ENCODE assay signal across 12 cellular contexts in the genomic region with DNA sequence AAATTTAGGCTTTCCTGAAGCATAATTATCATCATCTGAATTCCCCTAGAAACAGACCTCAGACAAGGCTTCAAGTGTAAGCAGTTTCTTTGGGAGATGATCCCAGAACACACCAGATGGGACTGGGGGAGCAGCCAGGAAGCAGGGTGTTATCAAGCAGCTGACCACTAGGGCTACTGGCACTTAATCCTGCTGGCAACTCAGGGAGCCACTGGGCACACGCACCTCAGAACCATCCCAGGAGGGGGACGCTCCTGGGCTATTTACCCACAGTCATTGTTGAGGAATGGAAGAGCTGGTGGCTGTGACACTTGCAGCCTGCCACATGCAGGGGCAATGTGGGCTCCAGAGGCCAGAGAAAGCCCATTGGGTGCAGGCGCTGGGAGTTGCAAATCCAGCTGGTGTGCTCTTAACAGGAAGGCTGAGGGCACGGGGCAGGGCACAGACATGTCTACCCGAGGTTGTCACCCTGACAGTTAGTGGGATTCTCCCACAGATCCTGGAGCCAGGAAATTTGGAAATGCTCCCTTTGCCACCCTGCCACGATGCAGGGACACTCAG. TPM values are rescaled to one million over a fixed set of nuclear protein-coding genes. Genes with fewer than 3 reads are reported as not detected.
DNase-seq lines count a peak whose midpoint lies in the region; ATAC-seq, FAIRE-seq and TF ChIP-seq lines count a peak whose summit lies in the region.
"Had no signal": no experiment of that assay in that cellular context is flagged by ENCODE, and none has a peak within 500 bp of the region (broad histone marks: within the 10 kb centered on the region; RNA-seq: fewer than 3 reads in every experiment).

No MANE protein-coding gene starts in this region.

- H3K9me1 ChIP-seq in keratinocyte (ENCODE audit: control insufficient read depth, extremely low read depth, insufficient read depth, low read length), result no peaks in the 10 kb centered on the region

- peaks cover under 1% of the 10 kb centered on the region for H3K79me2 ChIP-seq in mammary epithelial cell (ENCODE audit: insufficient read depth, low read length)
- H3K79me2 ChIP-seq in keratinocyte (ENCODE audit: control insufficient read depth, insufficient read depth, low read length), result no peaks in the 10 kb centered on the region

- H3K27me3 ChIP-seq in H7 (ENCODE audit: control insufficient read depth, insufficient read depth, low read length), result no peaks in the 10 kb centered on the region
- H3K27me3 ChIP-seq in mammary epithelial cell (ENCODE audit: insufficient read depth, low read length), result no peaks in the 10 kb centered on the region
- no peaks in the 10 kb centered on the region for H3K27me3 ChIP-seq in keratinocyte (ENCODE audit: control insufficient read depth, extremely low read depth, insufficient read depth, low read length)

- H3K9ac ChIP-seq in mammary epithelial cell (ENCODE audit: insufficient read depth, low read length), result no peak overlapping the region
- no peak overlapping the region for H3K9ac ChIP-seq in keratinocyte (ENCODE audit: control insufficient read depth, extremely low read depth, insufficient read depth, low read length)

- H3K4me1 ChIP-seq in mammary epithelial cell (ENCODE audit: insufficient read depth, low read length) (no peaks in the 10 kb centered on the region), keratinocyte (ENCODE audit: control insufficient read depth, extremely low read depth, insufficient read depth, low read length) (peaks cover 3% of the 10 kb centered on the region)
- H3K4me1 ChIP-seq: Caco-2 had no signal

- no TSS peak for BruUV-seq in mammary epithelial cell (replicated peaks; lab: Mats Ljungman, UMichigan)

- no peak overlapping the region for H3K4me3 ChIP-seq in H7 (ENCODE audit: insufficient read depth, low read depth, low read length)
- H3K4me3 ChIP-seq in mammary epithelial cell (replicated peaks in 1 of 3; ENCODE audit: insufficient read depth in 1 of 3, low read depth in 2 of 3, low read length in 3 of 3), result no peak overlapping the region
- H3K4me3 ChIP-seq in keratinocyte (ENCODE audit: control insufficient read depth in 2 of 3, extremely low read depth in 1 of 3, insufficient read depth in 2 of 3, low read depth in 1 of 3, low read length in 3 of 3), result no peak overlapping the region

- H3K27ac ChIP-seq in mammary epithelial cell (ENCODE audit: insufficient read depth, low read depth, low read length) (no peak overlapping the region), keratinocyte (ENCODE audit: control insufficient read depth, insufficient read depth, low read length) (no peak overlapping the region)

- H3K4me1 Mint-ChIP-seq in effector memory CD8-positive, alpha-beta T cell (ENCODE audit: low read depth in 2 of 2), result no peaks in the 10 kb centered on the region
- H3K4me1 Mint-ChIP-seq: activated CD8-positive, alpha-beta memory T cell treated with anti-CD3 and anti-CD28 coated beads, Interleukin-2, amount 10 ng/mL, durations not matched to agents 7 days and 5 days had no signal

- in situ Hi-C loops in mammary epithelial cell (cut with MboI; ENCODE audit: low sequenced_read_pairs in 2 of 2), result no loop called here

- FAIRE-seq in keratinocyte (lab: Jason Lieb, UNC), result no peak

- dilution Hi-C loops in mammary epithelial cell (cut with HindIII; ENCODE audit: low sequenced_read_pairs) (loop anchor here (5.0 kb wide), 1 partner anchor 76 kb away; no protein-coding TSS in a partner anchor), keratinocyte (cut with MboI; ENCODE audit: extremely low pct_ligation_motif_present, low sequenced_read_pairs) (no loop called here)

- CTCF ChIA-PET in mammary epithelial cell (lab: Charles Lee; ENCODE audit: low non-redundant PET), result no interaction called here

- H3K27ac Mint-ChIP-seq in effector memory CD8-positive, alpha-beta T cell, result no peak overlapping the region
- H3K27ac Mint-ChIP-seq: activated CD8-positive, alpha-beta memory T cell treated with anti-CD3 and anti-CD28 coated beads, Interleukin-2, amount 10 ng/mL, durations not matched to agents 7 days and 5 days had no signal

- H4K20me1 ChIP-seq in mammary epithelial cell (ENCODE audit: insufficient read depth, low read length) (no peaks in the 10 kb centered on the region), keratinocyte (ENCODE audit: control insufficient read depth, extremely low read depth, insufficient read depth, low read length) (no peaks in the 10 kb centered on the region)

- no peak overlapping the region for H2AFZ ChIP-seq in mammary epithelial cell (ENCODE audit: low read depth, low read length)
- no peak overlapping the region for H2AFZ ChIP-seq in keratinocyte (ENCODE audit: control insufficient read depth, low read length)

- peaks cover 4% of the 10 kb centered on the region for H3K36me3 Mint-ChIP-seq in effector memory CD8-positive, alpha-beta T cell (ENCODE audit: insufficient read depth)
- H3K36me3 Mint-ChIP-seq: activated CD8-positive, alpha-beta memory T cell treated with anti-CD3 and anti-CD28 coated beads, Interleukin-2, amount 10 ng/mL, durations not matched to agents 7 days and 5 days had no signal

- H3K9me3 ChIP-seq in mammary epithelial cell (replicated peaks; ENCODE audit: insufficient read depth, low read length) (no peaks in the 10 kb centered on the region), keratinocyte (ENCODE audit: control insufficient read depth, low read depth, low read length) (no peaks in the 10 kb centered on the region)
- H3K9me3 ChIP-seq: Caco-2 had no signal

- peaks cover 7% of the 10 kb centered on the region for H3K36me3 ChIP-seq in H7 (replicated peaks; ENCODE audit: control insufficient read depth, insufficient read depth, low read length)
- H3K36me3 ChIP-seq in mammary epithelial cell (ENCODE audit: insufficient read depth, low read length), result peaks cover 1% of the 10 kb centered on the region
- H3K36me3 ChIP-seq in keratinocyte (ENCODE audit: control insufficient read depth in 2 of 2, extremely low read depth in 1 of 2, insufficient read depth in 2 of 2, low read length in 2 of 2), result peaks cover 0 to 3% of the 10 kb centered on the region in 2 experiments

- H3K4me2 ChIP-seq in mammary epithelial cell (ENCODE audit: insufficient read depth, low read depth, low read length) (no peak overlapping the region), keratinocyte (ENCODE audit: control insufficient read depth, extremely low read depth, insufficient read depth, low read depth, low read length) (no peak overlapping the region)

- intact Hi-C loops in mammary epithelial cell (cut with micrococcal nuclease), result no loop called here

- WGBS in mammary epithelial cell (ENCODE audit: low coverage, missing lambda C conversion rate), result 66% methylated on average over 6 of the region's 6 CpGs

- TF ChIP-seq CTCF in mammary epithelial cell (conservative IDR thresholded peaks at IDR 0.05 in 1 of 2, IDR thresholded peaks at IDR 0.05 in 1 of 2; ENCODE audit: extremely low read depth in 1 of 2, insufficient read depth in 1 of 2, low read depth in 1 of 2, low read length in 2 of 2) (peak; percentile 32 to 36), keratinocyte (optimal IDR thresholded peaks at IDR 0.05 in 1 of 3, IDR thresholded peaks at IDR 0.05 in 1 of 3, conservative IDR thresholded peaks at IDR 0.05 in 1 of 3; ENCODE audit: extremely low read depth in 1 of 3, insufficient read depth in 2 of 3, low read length in 3 of 3) (peak; percentile 16 to 37 (median 27))

- no peak for ATAC-seq in effector memory CD8-positive, alpha-beta T cell (replicated peaks)
- ATAC-seq: activated CD8-positive, alpha-beta memory T cell treated with anti-CD3 and anti-CD28 coated beads, Interleukin-2, amount 10 ng/mL, durations not matched to agents 7 days and 5 days had no signal

- DNase-seq in AG08396 (ENCODE audit: low spot score) (peak; percentile 38), H7 (peak; percentile 63), mammary epithelial cell (no peak), keratinocyte (ENCODE audit: low read depth, low spot score) (no peak), DMS114 treated with DMSO at 0.1 percent for 48 hours (lab: John Stamatoyannopoulos, UW; ENCODE audit: unreplicated experiment) (no peak), 8988T (no peak), GF-D8 (lab: John Stamatoyannopoulos, UW) (no peak)
- no peak for DNase-seq in effector memory CD8-positive, alpha-beta T cell
- DNase-seq: activated CD8-positive, alpha-beta memory T cell treated with anti-CD3 and anti-CD28 coated beads, Interleukin-2, amount 10 ng/mL, durations not matched to agents 7 days and 5 days; Caco-2; NCI-H345; stimulated activated CD4-positive, alpha-beta T cell treated with anti-CD3 and anti-CD28 coated beads, Interleukin-1b, Interleukin-23, amount 100 ng/mL, for 48 hours had no signal

- H3K27me3 Mint-ChIP-seq in effector memory CD8-positive, alpha-beta T cell, result peaks cover 0 to 6% of the 10 kb centered on the region in 2 donors
- H3K27me3 Mint-ChIP-seq: activated CD8-positive, alpha-beta memory T cell treated with anti-CD3 and anti-CD28 coated beads, Interleukin-2, amount 10 ng/mL, durations not matched to agents 7 days and 5 days had no signal

- no peaks in the 10 kb centered on the region for H3K9me3 Mint-ChIP-seq in effector memory CD8-positive, alpha-beta T cell

- H3K4me3 Mint-ChIP-seq in effector memory CD8-positive, alpha-beta T cell, result no peak overlapping the region
- H3K4me3 Mint-ChIP-seq: activated CD8-positive, alpha-beta memory T cell treated with anti-CD3 and anti-CD28 coated beads, Interleukin-2, amount 10 ng/mL, durations not matched to agents 7 days and 5 days had no signal

RNA-seq across cellular contexts. Expression of gene IL22RA1, which starts 15.1 kb away (rescaled TPM):
- total RNA-seq in H7 (2014; rRNA removed; shearing (Covaris generic)), result 0.10 TPM in 1 of 2 replicates, not detected in the other
- total RNA-seq in mammary epithelial cell, result 1 to 10 TPM in 1 of 2 donors, under 1 TPM in 1; 0.50 to 3.3 TPM
- 2.7 TPM for polyA plus RNA-seq in mammary epithelial cell
- 0.62 TPM for polyA minus RNA-seq in mammary epithelial cell
- polyA plus RNA-seq in keratinocyte, result 1.7 to 2.1 TPM (median 1.9 TPM) in 3 replicates
- 5.1 TPM for polyA plus RNA-seq in keratinocyte (2011; ENCODE audit: low read depth)
- polyA plus RNA-seq in keratinocyte (2011; cell fraction: cytosol; rRNA removed), result 1.1 and 1.4 TPM in 2 replicates
- 2.6 and 3.3 TPM in 2 replicates for polyA plus RNA-seq in keratinocyte (2011; cell fraction: nucleus; rRNA removed)
- 2.1 and 10.3 TPM in 2 replicates for polyA plus RNA-seq in keratinocyte (2012; ENCODE audit: low replicate concordance)
- 1.4 to 3.5 TPM (median 2.7 TPM) in 3 replicates for polyA minus RNA-seq in keratinocyte
- polyA minus RNA-seq in keratinocyte (2011; cell fraction: cytosol; rRNA and poly(A)+ RNA removed), result 0.77 TPM
- polyA minus RNA-seq in keratinocyte (2011; cell fraction: nucleus; rRNA and poly(A)+ RNA removed), result 1.0 and 1.5 TPM in 2 replicates

RNA-seq across cellular contexts. Expression of gene IFNLR1, which starts 29.1 kb away (rescaled TPM):
- total RNA-seq in H7 (2014; rRNA removed; shearing (Covaris generic)), result 4.8 and 6.7 TPM in 2 replicates
- 10 to 100 TPM in 1 of 2 donors, 1 to 10 TPM in 1; 7.8 to 12.5 TPM for total RNA-seq in mammary epithelial cell
- polyA plus RNA-seq in mammary epithelial cell, result 5.9 TPM
- polyA minus RNA-seq in mammary epithelial cell, result 9.1 TPM
- 2.8 to 3.9 TPM (median 3.4 TPM) in 3 replicates for polyA plus RNA-seq in keratinocyte
- 1.1 TPM for polyA plus RNA-seq in keratinocyte (2011; ENCODE audit: low read depth)
- 2.0 and 2.5 TPM in 2 replicates for polyA plus RNA-seq in keratinocyte (2011; cell fraction: cytosol; rRNA removed)
- polyA plus RNA-seq in keratinocyte (2011; cell fraction: nucleus; rRNA removed), result 4.8 and 5.6 TPM in 2 replicates
- polyA plus RNA-seq in keratinocyte (2012; ENCODE audit: low replicate concordance), result 2.3 and 2.9 TPM in 2 replicates
- 4.8 to 5.5 TPM (median 5.3 TPM) in 3 replicates for polyA minus RNA-seq in keratinocyte
- 4.2 TPM for polyA minus RNA-seq in keratinocyte (2011; cell fraction: cytosol; rRNA and poly(A)+ RNA removed)
- 3.6 and 4.3 TPM in 2 replicates for polyA minus RNA-seq in keratinocyte (2011; cell fraction: nucleus; rRNA and poly(A)+ RNA removed)

RNA-seq across cellular contexts. Expression of gene MYOM3, which starts 46.1 kb away (rescaled TPM):
- total RNA-seq in H7 (2014; rRNA removed; shearing (Covaris generic)), result 0.03 and 0.11 TPM in 2 replicates
- 1 to 10 TPM in 1 of 2 donors, under 1 TPM in 1; 0.54 to 1.8 TPM for total RNA-seq in mammary epithelial cell
- polyA plus RNA-seq in mammary epithelial cell, result 0.19 TPM
- 2.0 TPM for polyA minus RNA-seq in mammary epithelial cell
- polyA plus RNA-seq in keratinocyte, result 0.49 to 1.0 TPM (median 0.98 TPM) in 3 replicates
- polyA plus RNA-seq in keratinocyte (2011; ENCODE audit: low read depth), result 0.84 TPM
- polyA plus RNA-seq in keratinocyte (2011; cell fraction: cytosol; rRNA removed), result 0.67 and 1.1 TPM in 2 replicates
- 2.2 and 2.6 TPM in 2 replicates for polyA plus RNA-seq in keratinocyte (2011; cell fraction: nucleus; rRNA removed)
- polyA plus RNA-seq in keratinocyte (2012; ENCODE audit: low replicate concordance), result 1.4 and 1.6 TPM in 2 replicates
- polyA minus RNA-seq in keratinocyte, result 1.1 to 1.3 TPM (median 1.2 TPM) in 3 replicates
- 0.77 TPM for polyA minus RNA-seq in keratinocyte (2011; cell fraction: cytosol; rRNA and poly(A)+ RNA removed)
- polyA minus RNA-seq in keratinocyte (2011; cell fraction: nucleus; rRNA and poly(A)+ RNA removed), result 1.8 and 2.5 TPM in 2 replicates
- total RNA-seq: activated CD8-positive, alpha-beta memory T cell treated with anti-CD3 and anti-CD28 coated beads, Interleukin-2, amount 10 ng/mL, durations not matched to agents 7 days and 5 days; Caco-2 had no signal

Comparison
In these comparisons a context has a peak if more than half of its experiments do, and no peak if none do; other contexts are left out.
1. DNase-seq: peak in AG08396 (single experiment) and H7 (single experiment); none in mammary epithelial cell (single experiment), keratinocyte (single experiment), DMS114 treated with DMSO at 0.1 percent for 48 hours (single experiment), 8988T (single experiment), GF-D8 (single experiment) and effector memory CD8-positive, alpha-beta T cell (0 of 3).